In genomic region chrX:72020788-72021187, GRCh38 we compare ENCODE assay signal across 11 cellular contexts.
DNase-seq lines count a peak whose midpoint lies in the region; ATAC-seq and TF ChIP-seq lines count a peak whose summit lies in the region.
"Had no signal": no experiment of that assay in that cellular context is flagged by ENCODE, and none has a peak within 500 bp of the region (broad histone marks: within the 10 kb centered on the region; RNA-seq: fewer than 3 reads in every experiment).

No MANE protein-coding gene starts in this region.

- no peak for TF ChIP-seq POLR2A in GM18505 (IDR thresholded peaks at IDR 0.05; ENCODE audit: borderline replicate concordance, extremely low read depth, insufficient read depth, insufficient read length)

- H2BK15ac ChIP-seq in mesendoderm (replicated peaks; ENCODE audit: low read depth): no peak overlapping the region

- no peak overlapping the region for H3K9ac ChIP-seq in mesendoderm (ENCODE audit: low read length)

- H4K5ac ChIP-seq in mesendoderm (ENCODE audit: low read length): no peak overlapping the region

- no CpG with 5 or more reads among the region's 3 CpGs for WGBS in mesendoderm (ENCODE audit: extremely low coverage, insufficient coverage, low lambda C conversion rate)

- H3K79me2 ChIP-seq in mesendoderm (ENCODE audit: control insufficient read depth, insufficient read depth, low read length): no peaks in the 10 kb centered on the region

- peak; percentile 46 for ATAC-seq in GM18505 (IDR thresholded peaks at IDR 0.05; ENCODE audit: unreplicated experiment)
- peak; percentile 48 for ATAC-seq in GM21447 (IDR thresholded peaks at IDR 0.05; ENCODE audit: unreplicated experiment)
- peak; percentile 68 for ATAC-seq in HG03442 (IDR thresholded peaks at IDR 0.05; ENCODE audit: unreplicated experiment)
- no peak for ATAC-seq in left colon

- no peaks in the 10 kb centered on the region for H3K9me3 ChIP-seq in neutrophil
- H3K9me3 ChIP-seq: right atrium auricular region had no signal

- peak overlapping the region; percentile 60 for H3K27ac ChIP-seq in neutrophil
- H3K27ac ChIP-seq in mesendoderm (ENCODE audit: low read depth, low read length): no peak overlapping the region
- H3K27ac ChIP-seq: right atrium auricular region had no signal

- no peak overlapping the region for H4K8ac ChIP-seq in mesendoderm (ENCODE audit: low read depth, low read length)

- H3K4me3 ChIP-seq in neutrophil (ENCODE audit: low read depth in 1 of 2, low read length in 1 of 2): no peak overlapping the region
- no peak overlapping the region for H3K4me3 ChIP-seq in mesendoderm (ENCODE audit: low read length)
- H3K4me3 ChIP-seq: coronary artery, right atrium auricular region had no signal

- H2BK120ac ChIP-seq in mesendoderm (ENCODE audit: low read depth, low read length): no peak overlapping the region

- H3K56ac ChIP-seq in mesendoderm (ENCODE audit: low read length): no peak overlapping the region

- H3K18ac ChIP-seq in mesendoderm (ENCODE audit: low read length): no peak overlapping the region

- H3K79me1 ChIP-seq in mesendoderm (ENCODE audit: low read length): no peaks in the 10 kb centered on the region

- H3K4ac ChIP-seq in mesendoderm (ENCODE audit: low read depth, low read length): no peak overlapping the region

- H2AK5ac ChIP-seq in mesendoderm (ENCODE audit: low read length): no peak overlapping the region

- H2BK5ac ChIP-seq in mesendoderm (ENCODE audit: low read length): no peak overlapping the region

- peaks cover 29% of the 10 kb centered on the region in 2 experiments for H3K4me1 ChIP-seq in neutrophil (ENCODE audit: control insufficient read depth in 1 of 2, insufficient read depth in 1 of 2, low read depth in 1 of 2, low read length in 1 of 2)
- no peaks in the 10 kb centered on the region for H3K4me1 ChIP-seq in mesendoderm (ENCODE audit: control insufficient read depth, low read depth, low read length)
- H3K4me1 ChIP-seq: right atrium auricular region had no signal

- H3K27me3 ChIP-seq in neutrophil: peaks cover 16% of the 10 kb centered on the region
- H3K27me3 ChIP-seq in mesendoderm (ENCODE audit: insufficient read depth, low read length, poor library complexity): no peaks in the 10 kb centered on the region
- H3K27me3 ChIP-seq: right atrium auricular region had no signal

- intact Hi-C loops in left colon (cut with DNase I, micrococcal nuclease): no loop called here

- TF ChIP-seq CTCF in neutrophil (IDR thresholded peaks at IDR 0.05): no peak

- no peak overlapping the region for H3K23ac ChIP-seq in mesendoderm (ENCODE audit: low read length)

- no peak overlapping the region for H3K4me2 ChIP-seq in mesendoderm (ENCODE audit: low read length)

- H3K36me3 ChIP-seq in neutrophil: no peaks in the 10 kb centered on the region
- H3K36me3 ChIP-seq in mesendoderm (ENCODE audit: control insufficient read depth, insufficient read depth, low read length): no peaks in the 10 kb centered on the region
- H3K36me3 ChIP-seq: right atrium auricular region had no signal

- no peak for DNase-seq in mesendoderm
- no peak for DNase-seq in NK-92 (lab: John Stamatoyannopoulos, UW; ENCODE audit: unreplicated experiment)
- no peak for DNase-seq in left colon
- no peak for DNase-seq in NCI-H2171 treated with DMSO at 0.1 percent for 48 hours (lab: John Stamatoyannopoulos, UW)
- DNase-seq: NCI-H2029 treated with DMSO at 0.1 percent for 48 hours had no signal
